In genomic region chr3:65672876-65673815, GRCh38 we compare ENCODE assay signal across 8 cellular contexts.
DNase-seq lines count a peak whose midpoint lies in the region; ATAC-seq, FAIRE-seq and TF ChIP-seq lines count a peak whose summit lies in the region.

No MANE protein-coding gene starts in this region.

- no peak for ATAC-seq in stimulated activated memory B cell treated with anti-CD40 and anti-IgM and Interleukin-4, amounts not matched to agents 10 μg/mL and 1 μg/mL and 100 μg/mL, for 72 hours

- no peaks in the 10 kb centered on the region for H3K9me3 ChIP-seq in thyroid gland

- intact Hi-C loops in thyroid gland (cut with DNase I): no loop called here

- peaks cover 41% of the 10 kb centered on the region for H3K4me1 Mint-ChIP-seq in brain
- no peaks in the 10 kb centered on the region for H3K4me1 Mint-ChIP-seq in stimulated activated memory B cell treated with anti-CD40 and anti-IgM and Interleukin-4, amounts not matched to agents 10 μg/mL and 1 μg/mL and 100 μg/mL, for 72 hours

- peak; percentile 66 for FAIRE-seq in GM12892 (lab: Jason Lieb, UNC)

- H3K4me3 Mint-ChIP-seq in brain: no peak overlapping the region
- H3K4me3 Mint-ChIP-seq in stimulated activated memory B cell treated with anti-CD40 and anti-IgM and Interleukin-4, amounts not matched to agents 10 μg/mL and 1 μg/mL and 100 μg/mL, for 72 hours: no peak overlapping the region

- H3K9me3 Mint-ChIP-seq in brain: no peaks in the 10 kb centered on the region
- H3K9me3 Mint-ChIP-seq in stimulated activated memory B cell treated with anti-CD40 and anti-IgM and Interleukin-4, amounts not matched to agents 10 μg/mL and 1 μg/mL and 100 μg/mL, for 72 hours: no peaks in the 10 kb centered on the region

- 54 to 58% methylated on average over 11 of the region's 11 CpGs for WGBS in thyroid gland, 2 donors

- H3K4me3 ChIP-seq in kidney epithelial cell (ENCODE audit: low read depth, low read length) (no peak overlapping the region), thyroid gland (replicated peaks in 1 of 3) (no peak overlapping the region)

- H3K27me3 Mint-ChIP-seq in brain: no peaks in the 10 kb centered on the region
- no peaks in the 10 kb centered on the region for H3K27me3 Mint-ChIP-seq in stimulated activated memory B cell treated with anti-CD40 and anti-IgM and Interleukin-4, amounts not matched to agents 10 μg/mL and 1 μg/mL and 100 μg/mL, for 72 hours

- DNase-seq in C1 segment of cervical spinal cord (lab: John Stamatoyannopoulos, UW) (peak in 10 of 14 donors; percentile 1 to 45 (median 9)), GM12892 (ENCODE audit: insufficient read length) (no peak), NCI-H345 treated with DMSO at 0.1 percent for 48 hours (lab: John Stamatoyannopoulos, UW; ENCODE audit: unreplicated experiment) (peak; percentile 17), kidney epithelial cell (ENCODE audit: low read depth) (no peak), thyroid gland (peak; percentile 56 to 67), GOT3 (lab: John Stamatoyannopoulos, UW) (no peak)

- TF ChIP-seq CTCF in brain (conservative IDR thresholded peaks at IDR 0.05) (peak; percentile 68 to 88), kidney epithelial cell (IDR thresholded peaks at IDR 0.05; ENCODE audit: insufficient read depth, low read length, poor library complexity, severe bottlenecking) (peak; percentile 86), thyroid gland (IDR thresholded peaks at IDR 0.05) (peak; percentile 23 to 75 (median 46))

- H3K36me3 ChIP-seq in kidney epithelial cell (ENCODE audit: control insufficient read depth, insufficient read depth, low read length) (no peaks in the 10 kb centered on the region), thyroid gland (no peaks in the 10 kb centered on the region)

- no peaks in the 10 kb centered on the region for H3K27me3 ChIP-seq in kidney epithelial cell (ENCODE audit: control insufficient read depth, insufficient read depth, low read length)
- H3K27me3 ChIP-seq in thyroid gland: no peaks in the 10 kb centered on the region

- H3K4me1 ChIP-seq in thyroid gland: peaks cover 0 to 3% of the 10 kb centered on the region in 2 donors

- peak overlapping the region in 1 of 5 experiments; percentile 65 for H3K27ac Mint-ChIP-seq in brain
- H3K27ac Mint-ChIP-seq in stimulated activated memory B cell treated with anti-CD40 and anti-IgM and Interleukin-4, amounts not matched to agents 10 μg/mL and 1 μg/mL and 100 μg/mL, for 72 hours: no peak overlapping the region

- TF ChIP-seq POLR2A in GM12892 (IDR thresholded peaks at IDR 0.05; ENCODE audit: low read depth, low read length) (no peak), thyroid gland (IDR thresholded peaks at IDR 0.05) (no peak)

- H3K27ac ChIP-seq in thyroid gland: no peak overlapping the region

- H3K36me3 Mint-ChIP-seq in brain: no peaks in the 10 kb centered on the region
- H3K36me3 Mint-ChIP-seq in stimulated activated memory B cell treated with anti-CD40 and anti-IgM and Interleukin-4, amounts not matched to agents 10 μg/mL and 1 μg/mL and 100 μg/mL, for 72 hours: no peaks in the 10 kb centered on the region

Comparison
In these comparisons a context has a peak if more than half of its experiments do, and no peak if none do; other contexts are left out.
1. DNase-seq: peak in C1 segment of cervical spinal cord (10 of 14), NCI-H345 treated with DMSO at 0.1 percent for 48 hours (single experiment) and thyroid gland (2 of 2); none in GM12892 (single experiment), kidney epithelial cell (single experiment) and GOT3 (single experiment).
2. Peak in every context shown above with its lines, with median percentiles within 50 percentile points of each other: CTCF ChIP-seq.